In genomic region chr13:110412132-110412912, GRCh38 we compare ENCODE assay signal across 8 cellular contexts.
DNase-seq lines count a peak whose midpoint lies in the region; ATAC-seq, FAIRE-seq and TF ChIP-seq lines count a peak whose summit lies in the region.

No MANE protein-coding gene starts in this region.

- peaks cover 0 to 26% (median 0%) of the 10 kb centered on the region in 4 donors for H3K4me1 ChIP-seq in Peyer's patch

- no peak for TF ChIP-seq POLR2A in Peyer's patch (IDR thresholded peaks at IDR 0.05)

- H3K27me3 ChIP-seq in Peyer's patch = no peaks in the 10 kb centered on the region

- peak; percentile 91 for FAIRE-seq in frontal cortex (lab: Jason Lieb, UNC)

- no peaks in the 10 kb centered on the region for H3K9me3 ChIP-seq in Peyer's patch

- no peaks in the 10 kb centered on the region for H3K36me3 ChIP-seq in Peyer's patch

- peak overlapping the region; percentile 37 to 89 (median 65) for H3K27ac ChIP-seq in Peyer's patch

- no peak overlapping the region for H3K4me3 ChIP-seq in Peyer's patch

- peak; percentile 55 to 91 (median 86) for TF ChIP-seq CTCF in Peyer's patch (IDR thresholded peaks at IDR 0.05)

- DNase-seq in DMS153 treated with DMSO at 0.1 percent for 48 hours (lab: John Stamatoyannopoulos, UW; ENCODE audit: unreplicated experiment) = peak; percentile 48
- DNase-seq in HPDE6-E6E7 (ENCODE audit: extremely low spot score) = peak; percentile 87
- peak; percentile 47 to 87 (median 81) for DNase-seq in Peyer's patch
- peak; percentile 80 for DNase-seq in activated effector memory CD4-positive, alpha-beta T cell treated with anti-CD3 and anti-CD28 coated beads, Interleukin-2, amount 50 U/mL, for 16 hours
- DNase-seq in frontal cortex (ENCODE audit: low spot score in 2 of 2) = peak; percentile 67 to 91
- DNase-seq in nucleus accumbens (lab: John Stamatoyannopoulos, UW) = peak in 53 of 56 donors; percentile 18 to 88 (median 64)
- DNase-seq in superior temporal gyrus (ENCODE audit: extremely low spot score) = peak; percentile 93

- peak; percentile 87 for ATAC-seq in GM21367 (IDR thresholded peaks at IDR 0.05; ENCODE audit: unreplicated experiment)
